ENCODE assay signal across 19 cellular contexts in genomic region chr1:117871013-117871412, GRCh38.
"Had no signal": no experiment of that assay in that cellular context is flagged by ENCODE, and none has a peak within 500 bp of the region (broad histone marks: within the 10 kb centered on the region; RNA-seq: fewer than 3 reads in every experiment).

No MANE protein-coding gene starts in this region.

- H3K4me1 Mint-ChIP-seq: T-helper 17 cell had no signal

- DNase-seq: KBM-7, NCI-H1092, NCI-H1105 treated with DMSO at 0.1 percent for 48 hours, NCI-H1417 treated with DMSO at 0.1 percent for 48 hours, NCI-H146, NCI-H1694 treated with DMSO at 0.1 percent for 48 hours, NCI-H1930, NCI-H2081, NCI-H2107, NCI-H2227 treated with DMSO at 0.1 percent for 48 hours, NCI-H510A, NCI-H524 treated with DMSO at 0.1 percent for 48 hours, NCI-H69, NCI-H774, Right ventricle myocardium superior, RPMI8226, SIG-M5, T-helper 1 cell, T-helper 17 cell had no signal

- H3K27ac Mint-ChIP-seq: T-helper 17 cell had no signal

- H3K27me3 Mint-ChIP-seq: T-helper 17 cell had no signal

- ATAC-seq: T-helper 17 cell had no signal

- H3K4me3 Mint-ChIP-seq: T-helper 17 cell had no signal
